In genomic region chr2:211789984-211790383, GRCh38 we compare ENCODE assay signal across 25 cellular contexts.
"Had no signal": no experiment of that assay in that cellular context is flagged by ENCODE, and none has a peak within 500 bp of the region (broad histone marks: within the 10 kb centered on the region; RNA-seq: fewer than 3 reads in every experiment).

No MANE protein-coding gene starts in this region.

- H3K4me3 ChIP-seq: colonic mucosa, esophagus squamous epithelium had no signal

- ATAC-seq: activated CD4-positive, alpha-beta T cell treated with anti-CD3 and anti-CD28 coated beads for 36 hours; activated naive CD4-positive, alpha-beta T cell treated with anti-CD3 and anti-CD28 coated beads, Interleukin-2, amount 50 U/mL, for 72 hours; activated T-cell treated with anti-CD3 and anti-CD28 coated beads, Interleukin-2, amount 50 U/mL, for 72 hours had no signal

- DNase-seq: activated CD4-positive, alpha-beta memory T cell treated with anti-CD3 and anti-CD28 coated beads for 36 hours; activated CD4-positive, alpha-beta T cell treated with anti-CD3 and anti-CD28 coated beads for 36 hours; activated CD4-positive, alpha-beta T cell treated with anti-CD3 and anti-CD28 coated beads, Interleukin-2, amount 10 ng/mL, durations not matched to agents 24 days and 14 days; activated CD4-positive, CD25-positive, alpha-beta regulatory T cell; activated CD4-positive, CD25-positive, alpha-beta regulatory T cell treated with anti-CD3 and anti-CD28 coated beads, Interleukin-2, amount 50 U/mL, for 72 hours; activated CD8-positive, alpha-beta memory T cell treated with anti-CD3 and anti-CD28 coated beads, Interleukin-2, amount 50 U/mL, for 48 hours; activated gamma-delta T cell; activated naive CD4-positive, alpha-beta T cell; activated naive CD4-positive, alpha-beta T cell treated with anti-CD3 and anti-CD28 coated beads, Interleukin-2, amount 10 ng/mL, durations not matched to agents 7 days and 5 days; activated naive CD8-positive, alpha-beta T cell treated with anti-CD3 and anti-CD28 coated beads, Interleukin-2, amount 10 ng/mL, durations not matched to agents 7 days and 5 days; activated T-cell treated with anti-CD3 and anti-CD28 coated beads for 4 hours; activated T-cell treated with anti-CD3 and anti-CD28 coated beads, Interleukin-2, amount 50 U/mL, for 24 hours; activated T-cell treated with anti-CD3 and anti-CD28 coated beads, Interleukin-2, amount 50 U/mL, for 72 hours; amniotic stem cell; anterior cingulate cortex; brain microvascular endothelial cell; central memory CD4-positive, alpha-beta T cell; cerebellar nuclear complex; colonic mucosa; effector CD8-positive, alpha-beta T cell; esophagus squamous epithelium; foreskin fibroblast; head of caudate nucleus; T-helper 2 cell had no signal
